Comparison of ENCODE assay signal across 8 cellular contexts in the genomic region with DNA sequence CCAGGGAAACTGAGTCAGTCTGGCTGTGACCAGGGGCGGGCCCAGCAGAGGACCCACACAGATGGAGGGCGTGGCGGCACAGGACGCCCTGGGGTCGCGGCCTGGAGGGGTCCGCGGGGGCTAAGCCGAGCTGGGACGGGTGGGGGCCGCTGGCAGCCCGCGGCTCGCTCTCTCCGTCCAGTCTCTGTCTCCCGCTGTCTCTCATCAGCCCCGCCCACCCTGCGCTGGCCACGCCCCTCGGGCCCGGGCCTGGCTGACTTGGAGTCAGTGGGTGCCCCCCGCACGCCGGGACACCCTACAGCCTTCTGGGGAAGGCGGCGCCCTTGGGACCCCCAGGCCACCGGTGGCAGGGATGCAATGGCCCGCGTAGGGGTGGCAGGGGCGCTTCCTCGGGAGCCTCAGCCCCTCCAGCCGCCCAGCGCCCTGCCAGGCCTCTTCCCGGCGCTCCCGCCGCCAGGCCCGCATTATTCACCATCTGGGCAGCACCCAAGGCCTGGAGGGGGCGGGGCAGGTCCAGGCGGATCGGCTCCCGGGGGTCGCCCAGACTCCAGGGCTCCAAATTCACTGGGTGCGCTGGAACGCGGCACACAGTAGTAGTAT. TPM values are rescaled to one million over a fixed set of nuclear protein-coding genes. Genes with fewer than 3 reads are reported as not detected.
A peak's percentile ranks its signal among the peaks of the same experiment; 100 is the strongest.
DNase-seq lines count a peak whose midpoint lies in the region; ATAC-seq and TF ChIP-seq lines count a peak whose summit lies in the region.

A gene (minus strand): TSS at position 186 of the 600 bp plus-strand sequence. CDS start 6,241 bp downstream, outside the sequence.

- peaks cover 7 to 15% (median 11%) of the 10 kb centered on the region in 7 donors for H3K4me1 Mint-ChIP-seq in naive thymus-derived CD4-positive, alpha-beta T cell

- intact Hi-C loops in naive thymus-derived CD4-positive, alpha-beta T cell (cut with micrococcal nuclease): loop anchor here in 1 of 2 donors (5.0 kb wide), 2 partner anchors 34 to 49 kb away; a partner anchor contains a TSS

- in situ Hi-C loops in KBM-7 (cut with MboI; ENCODE audit: low pct_unique_long_range_greater_than_20kb, low sequenced_read_pairs): no loop called here

- ATAC-seq in naive thymus-derived CD4-positive, alpha-beta T cell: peak; percentile 58
- ATAC-seq in GM21737 (IDR thresholded peaks at IDR 0.05; ENCODE audit: unreplicated experiment): no peak

- H3K27me3 ChIP-seq in fibroblast of lung (ENCODE audit: control insufficient read depth, insufficient read depth, low read length): no peaks in the 10 kb centered on the region
- H3K27me3 ChIP-seq in naive thymus-derived CD4-positive, alpha-beta T cell (ENCODE audit: control insufficient read depth in 2 of 2, insufficient read depth in 2 of 2, low read length in 2 of 2): no peaks in the 10 kb centered on the region
- peaks cover 6 to 26% (median 15%) of the 10 kb centered on the region in 5 donors for H3K27me3 ChIP-seq in subcutaneous abdominal adipose tissue (ENCODE audit: control insufficient read depth in 5 of 5, insufficient read depth in 4 of 5, low read length in 5 of 5)

- no peak for TF ChIP-seq CTCF in fibroblast of lung (conservative IDR thresholded peaks at IDR 0.05 in 1 of 2, IDR thresholded peaks at IDR 0.05 in 1 of 2; ENCODE audit: low read depth in 1 of 2, low read length in 2 of 2)

- peaks cover 6% of the 10 kb centered on the region for H3K36me3 ChIP-seq in fibroblast of lung (ENCODE audit: control insufficient read depth, insufficient read depth, low read length)
- peaks cover 0 to 20% (median 0%) of the 10 kb centered on the region in 3 experiments for H3K36me3 ChIP-seq in naive thymus-derived CD4-positive, alpha-beta T cell (ENCODE audit: control insufficient read depth in 2 of 3, insufficient read depth in 3 of 3, low read length in 3 of 3)
- peaks cover 0 to 11% (median 9%) of the 10 kb centered on the region in 5 donors for H3K36me3 ChIP-seq in subcutaneous abdominal adipose tissue (ENCODE audit: control insufficient read depth in 5 of 5, insufficient read depth in 5 of 5, low read length in 5 of 5)

- H3K4me2 ChIP-seq in fibroblast of lung (ENCODE audit: extremely low read depth, insufficient read depth, low read length): peak within 1 kb of the TSS; percentile 79

- POLR2A ChIA-PET in naive thymus-derived CD4-positive, alpha-beta T cell (lab: Charles Lee): interaction anchor here (0.5 to 2.5 kb wide), 2 partner anchors 50 to 203 kb away, joined by 4 to 9 read pairs; a partner anchor contains a TSS

- peaks cover 0 to 9% (median 0%) of the 10 kb centered on the region in 5 donors for H3K27me3 Mint-ChIP-seq in naive thymus-derived CD4-positive, alpha-beta T cell

- H3K4me3 ChIP-seq in fibroblast of lung (replicated peaks in 1 of 4; ENCODE audit: control extremely low read depth in 1 of 4, insufficient read depth in 1 of 4, low read depth in 3 of 4, low read length in 4 of 4) (peak within 1 kb of the TSS; percentile 42 to 63 (median 45)), subcutaneous abdominal adipose tissue (ENCODE audit: low read depth in 1 of 5, low read length in 5 of 5) (peak within 1 kb of the TSS; percentile 7 to 67 (median 56))
- peak within 1 kb of the TSS; percentile 44 for H3K4me3 ChIP-seq in naive thymus-derived CD4-positive, alpha-beta T cell (ENCODE audit: low read length)

- DNase-seq in COR-L47 (lab: John Stamatoyannopoulos, UW) (peak; percentile 26), KBM-7 (peak; percentile 71), activated T-cell treated with anti-CD3 and anti-CD28 coated beads for 4 hours (peak; percentile 50), fibroblast of lung (ENCODE audit: low read depth in 2 of 2) (peak; percentile 48 to 66), inferior parietal cortex (ENCODE audit: extremely low spot score) (no peak)
- peak in 6 of 9 donors; percentile 33 to 68 (median 46) for DNase-seq in naive thymus-derived CD4-positive, alpha-beta T cell

- no peaks in the 10 kb centered on the region for H3K79me2 ChIP-seq in fibroblast of lung (ENCODE audit: control insufficient read depth, insufficient read depth, low read length)

- peak within 1 kb of the TSS; percentile 50 for H3K27ac ChIP-seq in fibroblast of lung (ENCODE audit: insufficient read depth, low read length)
- H3K27ac ChIP-seq in naive thymus-derived CD4-positive, alpha-beta T cell (ENCODE audit: low read depth, low read length): peak within 1 kb of the TSS; percentile 65
- peak within 1 kb of the TSS; percentile 73 for H3K27ac ChIP-seq in subcutaneous abdominal adipose tissue (ENCODE audit: low read depth, low read length)

- H3K9ac ChIP-seq in fibroblast of lung (ENCODE audit: insufficient read depth, low read length): peak within 1 kb of the TSS; percentile 58
- H3K9ac ChIP-seq in subcutaneous abdominal adipose tissue (ENCODE audit: low read length in 5 of 5): peak within 1 kb of the TSS; percentile 26 to 79 (median 48)

- no peaks in the 10 kb centered on the region for H4K20me1 ChIP-seq in fibroblast of lung (ENCODE audit: control insufficient read depth, extremely low read depth, insufficient read depth, low read length)

- H2AFZ ChIP-seq in fibroblast of lung (ENCODE audit: low read length): peak within 1 kb of the TSS; percentile 71

- peaks cover 0 to 1% (median 0%) of the 10 kb centered on the region in 11 donors for H3K9me3 Mint-ChIP-seq in naive thymus-derived CD4-positive, alpha-beta T cell

- H3K4me3 Mint-ChIP-seq in naive thymus-derived CD4-positive, alpha-beta T cell: peak within 1 kb of the TSS in 8 of 10 donors; percentile 45 to 69 (median 58)

- H3K36me3 Mint-ChIP-seq in naive thymus-derived CD4-positive, alpha-beta T cell: peaks cover 0 to 5% (median under 1%) of the 10 kb centered on the region in 5 donors

- H3K9me3 ChIP-seq in fibroblast of lung (ENCODE audit: control insufficient read depth, insufficient read depth, low read depth, low read length) (no peaks in the 10 kb centered on the region), subcutaneous abdominal adipose tissue (ENCODE audit: control insufficient read depth in 5 of 5, low read length in 5 of 5) (no peaks in the 10 kb centered on the region)
- H3K9me3 ChIP-seq in naive thymus-derived CD4-positive, alpha-beta T cell (ENCODE audit: control insufficient read depth in 2 of 3, low read length in 3 of 3): no peaks in the 10 kb centered on the region

- H3K4me1 ChIP-seq in fibroblast of lung (ENCODE audit: control insufficient read depth, extremely low read depth, insufficient read depth, low read length) (peaks cover 9% of the 10 kb centered on the region), subcutaneous abdominal adipose tissue (ENCODE audit: control insufficient read depth in 5 of 5, insufficient read depth in 5 of 5, low read length in 5 of 5) (peaks cover 0 to 67% (median 44%) of the 10 kb centered on the region in 5 donors)
- peaks cover 19 to 22% of the 10 kb centered on the region in 2 donors for H3K4me1 ChIP-seq in naive thymus-derived CD4-positive, alpha-beta T cell (ENCODE audit: control insufficient read depth in 2 of 2, insufficient read depth in 2 of 2, low read length in 2 of 2)

- H3K27ac Mint-ChIP-seq in naive thymus-derived CD4-positive, alpha-beta T cell: peak within 1 kb of the TSS in 5 of 9 donors; percentile 41 to 70 (median 53)

- CTCF ChIA-PET in naive thymus-derived CD4-positive, alpha-beta T cell (lab: Charles Lee): no interaction called here

RNA-seq across cellular contexts. Expression of the gene that starts here (rescaled TPM):
- 0.77 and 1.8 TPM in 2 replicates for total RNA-seq in fibroblast of lung
- 1.1 and 1.3 TPM in 2 replicates for polyA plus RNA-seq in fibroblast of lung
- 2.7 and 3.3 TPM in 2 replicates for polyA plus RNA-seq in fibroblast of lung (2012)
- polyA minus RNA-seq in fibroblast of lung (ENCODE audit: low replicate concordance): 1.6 and 3.1 TPM in 2 replicates
- total RNA-seq in naive thymus-derived CD4-positive, alpha-beta T cell: 1 to 10 TPM in 4 of 5 experiments, under 1 TPM in 1; 0.73 to 5.9 (median 4.1) TPM
- polyA plus RNA-seq in naive thymus-derived CD4-positive, alpha-beta T cell: 1 to 10 TPM; 6.4 to 9.0 TPM
